Comparison of ENCODE assay signal across 18 cellular contexts in the genomic region with DNA sequence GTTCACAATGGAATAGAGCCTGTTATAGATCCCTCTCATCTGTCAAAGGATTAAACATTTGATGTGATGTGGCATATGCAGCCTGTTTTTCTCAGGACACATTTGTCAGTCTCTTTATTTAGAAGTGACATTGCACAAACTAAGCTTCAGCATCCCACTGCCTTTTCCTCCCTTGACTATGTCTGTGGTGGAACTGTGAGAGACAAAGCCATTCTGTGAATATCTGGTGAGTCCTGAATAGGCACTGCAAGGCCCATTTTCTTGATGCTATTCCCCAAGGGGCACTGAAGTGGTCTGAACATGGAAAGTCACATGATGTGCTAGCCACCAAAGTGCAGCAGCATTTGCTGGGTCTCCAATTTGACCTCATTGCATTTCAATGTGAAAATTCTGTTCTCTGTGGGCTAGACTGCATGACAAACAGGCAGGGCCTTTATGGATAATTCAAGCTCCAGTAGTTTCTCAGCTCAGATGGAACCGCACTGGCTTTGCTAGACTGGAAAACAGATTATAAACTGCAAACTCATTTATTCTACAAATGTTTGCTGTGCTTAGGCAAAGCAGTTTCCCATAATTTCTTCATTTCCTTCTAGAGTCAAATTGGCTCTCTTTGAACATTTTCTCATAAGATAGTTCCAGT.
"Had no signal": no experiment of that assay in that cellular context is flagged by ENCODE, and none has a peak within 500 bp of the region (broad histone marks: within the 10 kb centered on the region; RNA-seq: fewer than 3 reads in every experiment).

No MANE protein-coding gene starts in this region.

- H3K27me3 ChIP-seq: adrenal gland, cardiac muscle cell, gastroesophageal sphincter, vagina had no signal

- H3K9me3 Mint-ChIP-seq: nephron had no signal

- H3K27ac Mint-ChIP-seq: activated naive CD4-positive, alpha-beta T cell treated with anti-CD3 and anti-CD28 coated beads, Interleukin-2, amount 50 U/mL, for 72 hours; immature natural killer cell; nephron; progenitor cell of endocrine pancreas; stimulated activated naive CD8-positive, alpha-beta T cell treated with anti-CD3 and anti-CD28 coated beads, Interleukin-15, Interleukin-2, amounts not matched to agents 100 ng/mL and 50 ng/mL, for 24 hours had no signal

- H3K9me3 ChIP-seq: adrenal gland, gastroesophageal sphincter, vagina had no signal

- H3K4me3 ChIP-seq: adrenal gland, cardiac muscle cell, coronary artery, gastroesophageal sphincter, skin epidermis, vagina had no signal

- H3K27ac ChIP-seq: adrenal gland, cardiac muscle cell, coronary artery, gastroesophageal sphincter, skin epidermis, vagina had no signal

- H3K4me3 Mint-ChIP-seq: immature natural killer cell; nephron; stimulated activated naive CD8-positive, alpha-beta T cell treated with anti-CD3 and anti-CD28 coated beads, Interleukin-15, Interleukin-2, amounts not matched to agents 100 ng/mL and 50 ng/mL, for 24 hours had no signal

- H3K4me1 ChIP-seq: adrenal gland, gastroesophageal sphincter, vagina had no signal

- H3K36me3 ChIP-seq: adrenal gland, cardiac muscle cell, gastroesophageal sphincter, vagina had no signal

- H3K36me3 Mint-ChIP-seq: immature natural killer cell had no signal

- H3K27me3 Mint-ChIP-seq: stimulated activated naive CD8-positive, alpha-beta T cell treated with anti-CD3 and anti-CD28 coated beads, Interleukin-15, Interleukin-2, amounts not matched to agents 100 ng/mL and 50 ng/mL, for 24 hours had no signal

- ATAC-seq: activated naive CD4-positive, alpha-beta T cell treated with anti-CD3 and anti-CD28 coated beads, Interleukin-2, amount 50 U/mL, for 72 hours; gastroesophageal sphincter had no signal

- H3K4me1 Mint-ChIP-seq: immature natural killer cell, nephron had no signal

- DNase-seq: activated CD4-positive, alpha-beta T cell treated with anti-CD3 and anti-CD28 coated beads, Interleukin-2, amount 50 U/mL, for 1 hour; activated CD4-positive, CD25-positive, alpha-beta regulatory T cell; activated CD8-positive, alpha-beta memory T cell treated with anti-CD3 and anti-CD28 coated beads, Interleukin-2, amount 50 U/mL, for 4 hours; activated effector memory CD4-positive, alpha-beta T cell treated with anti-CD3 and anti-CD28 coated beads, Interleukin-2, amount 50 U/mL, for 16 hours; effector CD4-positive, alpha-beta T cell; immature natural killer cell; T-helper 1 cell; T1000 had no signal
